16 cellular contexts compared by ENCODE assay signal in the genomic region with DNA sequence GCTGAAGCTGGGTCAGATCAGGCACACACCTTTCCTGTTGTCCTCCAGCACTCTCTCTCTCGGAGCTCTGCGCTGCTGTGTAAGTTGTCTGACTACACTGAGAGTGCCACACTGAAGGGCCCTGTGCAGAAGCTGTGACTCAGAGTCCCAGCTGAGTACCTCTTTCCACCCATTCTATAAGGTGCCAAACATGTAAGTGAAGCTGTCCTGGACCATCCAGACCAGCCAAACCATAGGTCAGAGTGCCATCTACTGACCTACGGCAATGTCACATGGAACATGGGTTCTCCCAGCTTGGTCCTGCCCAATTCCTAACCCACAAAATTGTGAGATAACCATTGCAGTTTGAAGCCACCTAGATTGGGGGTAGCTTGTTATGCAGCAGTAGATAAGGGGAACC.
DNase-seq lines count a peak whose midpoint lies in the region; ATAC-seq and TF ChIP-seq lines count a peak whose summit lies in the region.
"Had no signal": no experiment of that assay in that cellular context is flagged by ENCODE, and none has a peak within 500 bp of the region (broad histone marks: within the 10 kb centered on the region; RNA-seq: fewer than 3 reads in every experiment).

No MANE protein-coding gene starts in this region.

- H3K4me2 ChIP-seq in mesendoderm (ENCODE audit: low read length): no peak overlapping the region

- no peak overlapping the region for H3K56ac ChIP-seq in mesendoderm (ENCODE audit: low read length)

- H3K79me1 ChIP-seq in mesendoderm (ENCODE audit: low read length): peaks cover 6% of the 10 kb centered on the region

- H3K36me3 ChIP-seq in Panc1 (ENCODE audit: control insufficient read depth, insufficient read depth, low read length) (no peaks in the 10 kb centered on the region), mesendoderm (ENCODE audit: control insufficient read depth, insufficient read depth, low read length) (no peaks in the 10 kb centered on the region)
- H3K36me3 ChIP-seq: cardiac muscle cell had no signal

- CTCF ChIA-PET in Panc1 (lab: Charles Lee): no interaction called here

- no peak overlapping the region for H3K4me3 ChIP-seq in Panc1 (ENCODE audit: low read depth in 2 of 2, low read length in 2 of 2)
- no peak overlapping the region for H3K4me3 ChIP-seq in mesendoderm (ENCODE audit: low read length)
- H3K4me3 ChIP-seq: cardiac muscle cell had no signal

- H3K4ac ChIP-seq in mesendoderm (ENCODE audit: low read depth, low read length): no peak overlapping the region

- no CpG with 5 or more reads among the region's 3 CpGs for WGBS in mesendoderm (ENCODE audit: extremely low coverage, insufficient coverage, low lambda C conversion rate)

- TF ChIP-seq CTCF in C4-2B (conservative IDR thresholded peaks at IDR 0.05) (peak; percentile 17; the same call in 1 of the 2 replicates), Panc1 (IDR thresholded peaks at IDR 0.05) (no peak)

- no peaks in the 10 kb centered on the region for H3K4me1 ChIP-seq in Panc1 (ENCODE audit: control insufficient read depth, insufficient read depth, low read length)
- H3K4me1 ChIP-seq in mesendoderm (ENCODE audit: control insufficient read depth, low read depth, low read length): peaks cover 10% of the 10 kb centered on the region

- no peak overlapping the region for H2AK5ac ChIP-seq in mesendoderm (ENCODE audit: low read length)

- H3K9me3 ChIP-seq in Panc1 (ENCODE audit: control insufficient read depth, insufficient read depth, low read depth, low read length): no peaks in the 10 kb centered on the region

- no peak overlapping the region for H4K5ac ChIP-seq in mesendoderm (ENCODE audit: low read length)

- H4K8ac ChIP-seq in mesendoderm (ENCODE audit: low read depth, low read length): no peak overlapping the region

- in situ Hi-C loops in Panc1 (cut with HindIII; ENCODE audit: low pct_unique_long_range_greater_than_20kb, low sequenced_read_pairs): no loop called here

- POLR2A ChIA-PET in Panc1 (lab: Charles Lee): no interaction called here

- H3K9ac ChIP-seq in mesendoderm (ENCODE audit: low read length): no peak overlapping the region

- H3K79me2 ChIP-seq in mesendoderm (ENCODE audit: control insufficient read depth, insufficient read depth, low read length): peaks cover 50% of the 10 kb centered on the region

- ATAC-seq in Panc1 (peak; percentile 48; the same call in 1 of the 2 replicates), HG03280 (IDR thresholded peaks at IDR 0.05; ENCODE audit: unreplicated experiment) (no peak)
- ATAC-seq: left ventricle myocardium superior had no signal

- H3K27me3 ChIP-seq in Panc1 (ENCODE audit: control insufficient read depth, insufficient read depth, low read length) (no peaks in the 10 kb centered on the region), mesendoderm (ENCODE audit: insufficient read depth, low read length, poor library complexity) (no peaks in the 10 kb centered on the region)
- H3K27me3 ChIP-seq: cardiac muscle cell had no signal

- no TSS peak for BruUV-seq in Panc1 (replicated peaks; lab: Mats Ljungman, UMichigan)

- DNase-seq in ELF-1 (ENCODE audit: low read depth, low spot score): peak; percentile 58
- DNase-seq in Panc1 (ENCODE audit: low read depth, low spot score): no peak
- DNase-seq in mesendoderm: peak; percentile 69
- no peak for DNase-seq in NCI-H774 (lab: John Stamatoyannopoulos, UW)
- no peak for DNase-seq in GDM1 (lab: John Stamatoyannopoulos, UW)
- DNase-seq: activated CD4-positive, alpha-beta memory T cell treated with anti-CD3 and anti-CD28 coated beads, Interleukin-2, amount 10 ng/mL, durations not matched to agents 7 days and 5 days; activated CD4-positive, CD25-positive, alpha-beta regulatory T cell; activated T-cell treated with anti-CD3 and anti-CD28 coated beads, Interleukin-2, amount 50 U/mL, for 1 hour; head of caudate nucleus; left ventricle myocardium superior; NCI-H1105; NCI-H2081 treated with DMSO at 0.1 percent for 48 hours; NCI-H69 had no signal

- H3K27ac ChIP-seq in C4-2B (no peak overlapping the region), Panc1 (ENCODE audit: low read length) (no peak overlapping the region), mesendoderm (ENCODE audit: low read depth, low read length) (no peak overlapping the region)
- H3K27ac ChIP-seq: cardiac muscle cell had no signal

- no peak overlapping the region for H2BK5ac ChIP-seq in mesendoderm (ENCODE audit: low read length)

- H3K23ac ChIP-seq in mesendoderm (ENCODE audit: low read length): no peak overlapping the region

- H2BK15ac ChIP-seq in mesendoderm (replicated peaks; ENCODE audit: low read depth): no peak overlapping the region

- H2BK120ac ChIP-seq in mesendoderm (ENCODE audit: low read depth, low read length): no peak overlapping the region

- intact Hi-C loops in Panc1 (cut with micrococcal nuclease; ENCODE audit: unreplicated experiment): no loop called here

- no peak overlapping the region for H3K18ac ChIP-seq in mesendoderm (ENCODE audit: low read length)

Comparison
In these comparisons a context has a peak if more than half of its experiments do, and no peak if none do; other contexts are left out.
1. DNase-seq: peak in ELF-1 (single experiment) and mesendoderm (single experiment); none in Panc1 (single experiment), NCI-H774 (single experiment) and GDM1 (single experiment).